Comparison of ENCODE assay signal across 8 cellular contexts in the genomic region with DNA sequence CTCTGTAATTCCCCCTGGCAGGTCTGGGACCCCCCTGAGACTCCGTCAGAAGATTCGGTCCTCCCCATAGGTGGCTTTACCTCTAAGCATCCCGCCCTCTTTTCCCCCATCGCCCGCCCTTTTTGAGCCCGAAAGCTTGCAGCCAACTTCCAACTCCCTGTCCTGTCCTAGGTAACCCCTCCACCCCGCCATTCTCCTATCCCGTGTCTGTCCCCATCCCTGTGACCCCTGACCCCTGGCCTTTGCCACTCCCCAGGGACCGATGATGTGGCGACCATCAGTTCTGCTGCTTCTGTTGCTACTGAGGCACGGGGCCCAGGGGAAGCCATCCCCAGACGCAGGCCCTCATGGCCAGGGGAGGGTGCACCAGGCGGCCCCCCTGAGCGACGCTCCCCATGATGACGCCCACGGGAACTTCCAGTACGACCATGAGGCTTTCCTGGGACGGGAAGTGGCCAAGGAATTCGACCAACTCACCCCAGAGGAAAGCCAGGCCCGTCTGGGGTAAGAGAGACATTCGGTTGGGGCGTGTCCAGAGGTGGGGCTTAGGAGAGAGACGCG. TPM values are rescaled to one million over a fixed set of nuclear protein-coding genes. Genes with fewer than 3 reads are reported as not detected.
A peak's percentile ranks its signal among the peaks of the same experiment; 100 is the strongest.
DNase-seq lines count a peak whose midpoint lies in the region; ATAC-seq, FAIRE-seq and TF ChIP-seq lines count a peak whose summit lies in the region.

No MANE protein-coding gene starts in this region.

- H3K9me3 ChIP-seq in small intestine (ENCODE audit: control insufficient read depth, low read depth), result no peaks in the 10 kb centered on the region

- H3K27ac Mint-ChIP-seq in GM23338, result no peak overlapping the region
- peak overlapping the region; percentile 61 for H3K27ac Mint-ChIP-seq in activated T-helper 1 cell treated with anti-CD3 and anti-CD28 coated beads, Interleukin-12 subunit alpha, Interleukin-12 subunit beta, Interleukin-2, Interleukin-4 antibody, amounts not matched to agents 30 ng/mL and 10 ng/mL and 1 ng/mL, durations not matched to agents 14 hours and 24 hours and 36 hours

- H3K4me3 ChIP-seq in GM23338 (peak overlapping the region; percentile 71), skin epidermis (peak overlapping the region; percentile 23 to 45 (median 37)), small intestine (ENCODE audit: low read depth in 1 of 2, low read length in 2 of 2) (peak overlapping the region in 1 of 2 donors; percentile 34)

- peaks cover 22% of the 10 kb centered on the region for H3F3A ChIP-seq in GM23338 (replicated peaks; ENCODE audit: low read depth)

- WGBS in small intestine, 3 donors, result 55 to 76% (median 69%) methylated on average over 25 of the region's 25 CpGs

- intact Hi-C loops in activated T-helper 1 cell treated with anti-CD3 and anti-CD28 coated beads, Interleukin-12 subunit alpha, Interleukin-12 subunit beta, Interleukin-2, Interleukin-4 antibody, amounts not matched to agents 30 ng/mL and 10 ng/mL and 1 ng/mL, durations not matched to agents 14 hours and 24 hours and 36 hours (cut with micrococcal nuclease), result no loop called here

- peaks cover 20% of the 10 kb centered on the region; the same call in 2 of the 3 replicates for H3K4me1 Mint-ChIP-seq in GM23338
- peaks cover 23% of the 10 kb centered on the region for H3K4me1 Mint-ChIP-seq in activated T-helper 1 cell treated with anti-CD3 and anti-CD28 coated beads, Interleukin-12 subunit alpha, Interleukin-12 subunit beta, Interleukin-2, Interleukin-4 antibody, amounts not matched to agents 30 ng/mL and 10 ng/mL and 1 ng/mL, durations not matched to agents 14 hours and 24 hours and 36 hours (ENCODE audit: low read depth)

- H3K4me3 Mint-ChIP-seq in GM23338, result peak overlapping the region; percentile 74
- peak overlapping the region; percentile 81 for H3K4me3 Mint-ChIP-seq in activated T-helper 1 cell treated with anti-CD3 and anti-CD28 coated beads, Interleukin-12 subunit alpha, Interleukin-12 subunit beta, Interleukin-2, Interleukin-4 antibody, amounts not matched to agents 30 ng/mL and 10 ng/mL and 1 ng/mL, durations not matched to agents 14 hours and 24 hours and 36 hours

- peaks cover 25% of the 10 kb centered on the region for H3K36me3 Mint-ChIP-seq in GM23338 (ENCODE audit: low read depth)
- no peaks in the 10 kb centered on the region for H3K36me3 Mint-ChIP-seq in activated T-helper 1 cell treated with anti-CD3 and anti-CD28 coated beads, Interleukin-12 subunit alpha, Interleukin-12 subunit beta, Interleukin-2, Interleukin-4 antibody, amounts not matched to agents 30 ng/mL and 10 ng/mL and 1 ng/mL, durations not matched to agents 14 hours and 24 hours and 36 hours (ENCODE audit: low read depth)

- FAIRE-seq in HTR-8/SVneo (lab: Jason Lieb, UNC) (no peak), small intestine (lab: Jason Lieb, UNC) (no peak)

- no peaks in the 10 kb centered on the region for H3K9me2 ChIP-seq in GM23338 (ENCODE audit: insufficient read depth)

- no peaks in the 10 kb centered on the region for H3K27me3 ChIP-seq in GM23338 (ENCODE audit: insufficient read depth)
- no peaks in the 10 kb centered on the region for H3K27me3 ChIP-seq in small intestine (ENCODE audit: control insufficient read depth in 2 of 2, insufficient read depth in 2 of 2, low read length in 2 of 2)

- no peak overlapping the region for H3K27ac ChIP-seq in GM23338 (ENCODE audit: low read depth)
- peak overlapping the region in 18 of 21 experiments; percentile 4 to 83 (median 62) for H3K27ac ChIP-seq in skin epidermis
- peak overlapping the region in 1 of 2 donors; percentile 15 for H3K27ac ChIP-seq in small intestine (ENCODE audit: low read depth in 1 of 2, low read length in 1 of 2)

- peaks cover 22% of the 10 kb centered on the region for H3K27me3 Mint-ChIP-seq in GM23338 (ENCODE audit: insufficient read depth, low read depth, poor library complexity)
- H3K27me3 Mint-ChIP-seq in activated T-helper 1 cell treated with anti-CD3 and anti-CD28 coated beads, Interleukin-12 subunit alpha, Interleukin-12 subunit beta, Interleukin-2, Interleukin-4 antibody, amounts not matched to agents 30 ng/mL and 10 ng/mL and 1 ng/mL, durations not matched to agents 14 hours and 24 hours and 36 hours (ENCODE audit: insufficient read depth), result peaks cover 13% of the 10 kb centered on the region

- TF ChIP-seq CTCF in GM23338 (conservative IDR thresholded peaks at IDR 0.05; ENCODE audit: low read depth in 2 of 2), result no peak

- peaks cover 6% of the 10 kb centered on the region; the same call in 1 of the 2 replicates for H3K4me1 ChIP-seq in GM23338 (ENCODE audit: insufficient read depth)
- peaks cover 0 to 6% of the 10 kb centered on the region in 2 donors for H3K4me1 ChIP-seq in small intestine (ENCODE audit: control insufficient read depth in 2 of 2, insufficient read depth in 1 of 2, low read depth in 1 of 2, low read length in 1 of 2)

- peak; percentile 69 for DNase-seq in GM23338 (ENCODE audit: low spot score)
- no peak for DNase-seq in activated T-helper 1 cell treated with anti-CD3 and anti-CD28 coated beads, Interleukin-12 subunit alpha, Interleukin-12 subunit beta, Interleukin-2, Interleukin-4 antibody, amounts not matched to agents 30 ng/mL and 10 ng/mL and 1 ng/mL, durations not matched to agents 14 hours and 24 hours and 36 hours (ENCODE audit: low spot score)
- peak; percentile 70 for DNase-seq in hepatic stellate cell (ENCODE audit: low spot score)
- DNase-seq in stimulated activated CD4-positive, alpha-beta T cell treated with anti-CD3 and anti-CD28 coated beads, Interleukin-1b, Interleukin-23, amount 100 ng/mL, for 48 hours, result no peak
- DNase-seq in HTR-8/SVneo (ENCODE audit: insufficient read length, low spot score), result no peak
- no peak for DNase-seq in small intestine

- H2AFZ ChIP-seq in GM23338, result peak overlapping the region; percentile 81

- ATAC-seq in GM23338 (peak; percentile 37), GM18870 (IDR thresholded peaks at IDR 0.05; ENCODE audit: unreplicated experiment) (no peak)

- H3K36me3 ChIP-seq in GM23338 (ENCODE audit: insufficient read depth) (peaks cover 4% of the 10 kb centered on the region; the same call in 1 of the 2 replicates), small intestine (ENCODE audit: control insufficient read depth in 2 of 2, insufficient read depth in 2 of 2, low read length in 2 of 2) (peaks cover 2 to 5% of the 10 kb centered on the region in 2 donors)

- H3K9me3 Mint-ChIP-seq in GM23338, result no peaks in the 10 kb centered on the region
- no peaks in the 10 kb centered on the region for H3K9me3 Mint-ChIP-seq in activated T-helper 1 cell treated with anti-CD3 and anti-CD28 coated beads, Interleukin-12 subunit alpha, Interleukin-12 subunit beta, Interleukin-2, Interleukin-4 antibody, amounts not matched to agents 30 ng/mL and 10 ng/mL and 1 ng/mL, durations not matched to agents 14 hours and 24 hours and 36 hours

- H4K20me1 ChIP-seq in GM23338 (replicated peaks; ENCODE audit: insufficient read depth), result no peaks in the 10 kb centered on the region; the same call in none of the 2 replicates

- peak overlapping the region; percentile 94 for H3K4me2 ChIP-seq in GM23338

- H3K79me2 ChIP-seq in GM23338 (replicated peaks; ENCODE audit: insufficient read depth), result no peaks in the 10 kb centered on the region

TF ChIP-seq in GM23338, 12 proteins besides CTCF, POLR2A, EP300 and RAD21 (continues in another document):
- TF ChIP-seq NANOG (IDR thresholded peaks at IDR 0.05; ENCODE audit: borderline replicate concordance), result no peak

RNA-seq across cellular contexts. Expression of a gene that starts 0.5 kb away (rescaled TPM):
- total RNA-seq in GM23338 (2014; rRNA removed; shearing (Covaris generic)), result 44.0 and 54.8 TPM in 2 replicates
- polyA plus RNA-seq in GM23338 (2016; fragmentation: Nextera tagmentation; extraction: Ambion mirVana) (40.2 and 45.8 TPM in 2 replicates), small intestine (100 to 1,000 TPM in 2 of 3 donors, 10 to 100 TPM in 1; 38.0 to 687 (median 437) TPM)
- 2.0 and 2.1 TPM in 2 replicates for total RNA-seq in activated T-helper 1 cell treated with anti-CD3 and anti-CD28 coated beads, Interleukin-12 subunit alpha, Interleukin-12 subunit beta, Interleukin-2, Interleukin-4 antibody, amounts not matched to agents 30 ng/mL and 10 ng/mL and 1 ng/mL, durations not matched to agents 14 hours and 24 hours and 36 hours

RNA-seq across cellular contexts. Expression of a gene that starts 15.8 kb away (rescaled TPM):
- total RNA-seq in GM23338 (2014; rRNA removed; shearing (Covaris generic)), result 23.5 and 41.7 TPM in 2 replicates
- polyA plus RNA-seq in GM23338 (2016; fragmentation: Nextera tagmentation; extraction: Ambion mirVana) (62.3 and 66.8 TPM in 2 replicates), small intestine (100 to 1,000 TPM; 354 to 541 (median 486) TPM)
- 0.88 and 1.1 TPM in 2 replicates for total RNA-seq in activated T-helper 1 cell treated with anti-CD3 and anti-CD28 coated beads, Interleukin-12 subunit alpha, Interleukin-12 subunit beta, Interleukin-2, Interleukin-4 antibody, amounts not matched to agents 30 ng/mL and 10 ng/mL and 1 ng/mL, durations not matched to agents 14 hours and 24 hours and 36 hours

RNA-seq across cellular contexts. Expression of a gene that starts 32.1 kb away (rescaled TPM):
- total RNA-seq in GM23338 (2014; rRNA removed; shearing (Covaris generic)), result 4,006 and 4,643 TPM in 2 replicates
- 2,646 and 2,793 TPM in 2 replicates for polyA plus RNA-seq in GM23338 (2016; fragmentation: Nextera tagmentation; extraction: Ambion mirVana)
- 1,890 and 1,927 TPM in 2 replicates for total RNA-seq in activated T-helper 1 cell treated with anti-CD3 and anti-CD28 coated beads, Interleukin-12 subunit alpha, Interleukin-12 subunit beta, Interleukin-2, Interleukin-4 antibody, amounts not matched to agents 30 ng/mL and 10 ng/mL and 1 ng/mL, durations not matched to agents 14 hours and 24 hours and 36 hours
- 1,000 to 10,000 TPM; 2,854 to 5,067 (median 5,025) TPM for polyA plus RNA-seq in small intestine

RNA-seq across cellular contexts. Expression of a gene that starts 40.9 kb away (rescaled TPM):
- 2,007 and 2,412 TPM in 2 replicates for total RNA-seq in GM23338 (2014; rRNA removed; shearing (Covaris generic))
- polyA plus RNA-seq in GM23338 (2016; fragmentation: Nextera tagmentation; extraction: Ambion mirVana), result 2,105 and 2,261 TPM in 2 replicates
- 2,876 and 2,988 TPM in 2 replicates for total RNA-seq in activated T-helper 1 cell treated with anti-CD3 and anti-CD28 coated beads, Interleukin-12 subunit alpha, Interleukin-12 subunit beta, Interleukin-2, Interleukin-4 antibody, amounts not matched to agents 30 ng/mL and 10 ng/mL and 1 ng/mL, durations not matched to agents 14 hours and 24 hours and 36 hours
- polyA plus RNA-seq in small intestine, result 1,000 to 10,000 TPM; 2,350 to 5,026 (median 4,251) TPM

RNA-seq across cellular contexts. Expression of a gene that starts 52.1 kb away (rescaled TPM):
- total RNA-seq in GM23338 (2014; rRNA removed; shearing (Covaris generic)), result 88.5 and 89.8 TPM in 2 replicates
- polyA plus RNA-seq in GM23338 (2016; fragmentation: Nextera tagmentation; extraction: Ambion mirVana) (141 and 143 TPM in 2 replicates), small intestine (100 to 1,000 TPM; 102 to 181 (median 167) TPM)
- total RNA-seq in activated T-helper 1 cell treated with anti-CD3 and anti-CD28 coated beads, Interleukin-12 subunit alpha, Interleukin-12 subunit beta, Interleukin-2, Interleukin-4 antibody, amounts not matched to agents 30 ng/mL and 10 ng/mL and 1 ng/mL, durations not matched to agents 14 hours and 24 hours and 36 hours, result 72.1 and 77.5 TPM in 2 replicates

Comparison
In these comparisons a context has a peak if more than half of its experiments do, and no peak if none do; other contexts are left out.
1. DNase-seq: peak in GM23338 (single experiment) and hepatic stellate cell (single experiment); none in activated T-helper 1 cell treated with anti-CD3 and anti-CD28 coated beads, Interleukin-12 subunit alpha, Interleukin-12 subunit beta, Interleukin-2, Interleukin-4 antibody, amounts not matched to agents 30 ng/mL and 10 ng/mL and 1 ng/mL, durations not matched to agents 14 hours and 24 hours and 36 hours (single experiment), stimulated activated CD4-positive, alpha-beta T cell treated with anti-CD3 and anti-CD28 coated beads, Interleukin-1b, Interleukin-23, amount 100 ng/mL, for 48 hours (single experiment), HTR-8/SVneo (single experiment) and small intestine (single experiment).
2. RNA of a gene that starts 0.5 kb away (total RNA-seq): 44.0 to 54.8 TPM in GM23338; 2.0 to 2.1 TPM in activated T-helper 1 cell treated with anti-CD3 and anti-CD28 coated beads, Interleukin-12 subunit alpha, Interleukin-12 subunit beta, Interleukin-2, Interleukin-4 antibody, amounts not matched to agents 30 ng/mL and 10 ng/mL and 1 ng/mL, durations not matched to agents 14 hours and 24 hours and 36 hours; every median in the first group is over 10 times any median in the second.
3. RNA of a gene that starts 15.8 kb away (total RNA-seq): 23.5 to 41.7 TPM in GM23338; 0.88 to 1.1 TPM in activated T-helper 1 cell treated with anti-CD3 and anti-CD28 coated beads, Interleukin-12 subunit alpha, Interleukin-12 subunit beta, Interleukin-2, Interleukin-4 antibody, amounts not matched to agents 30 ng/mL and 10 ng/mL and 1 ng/mL, durations not matched to agents 14 hours and 24 hours and 36 hours; every median in the first group is over 10 times any median in the second.